Comparison of ENCODE assay signal across 8 cellular contexts in the genomic region with DNA sequence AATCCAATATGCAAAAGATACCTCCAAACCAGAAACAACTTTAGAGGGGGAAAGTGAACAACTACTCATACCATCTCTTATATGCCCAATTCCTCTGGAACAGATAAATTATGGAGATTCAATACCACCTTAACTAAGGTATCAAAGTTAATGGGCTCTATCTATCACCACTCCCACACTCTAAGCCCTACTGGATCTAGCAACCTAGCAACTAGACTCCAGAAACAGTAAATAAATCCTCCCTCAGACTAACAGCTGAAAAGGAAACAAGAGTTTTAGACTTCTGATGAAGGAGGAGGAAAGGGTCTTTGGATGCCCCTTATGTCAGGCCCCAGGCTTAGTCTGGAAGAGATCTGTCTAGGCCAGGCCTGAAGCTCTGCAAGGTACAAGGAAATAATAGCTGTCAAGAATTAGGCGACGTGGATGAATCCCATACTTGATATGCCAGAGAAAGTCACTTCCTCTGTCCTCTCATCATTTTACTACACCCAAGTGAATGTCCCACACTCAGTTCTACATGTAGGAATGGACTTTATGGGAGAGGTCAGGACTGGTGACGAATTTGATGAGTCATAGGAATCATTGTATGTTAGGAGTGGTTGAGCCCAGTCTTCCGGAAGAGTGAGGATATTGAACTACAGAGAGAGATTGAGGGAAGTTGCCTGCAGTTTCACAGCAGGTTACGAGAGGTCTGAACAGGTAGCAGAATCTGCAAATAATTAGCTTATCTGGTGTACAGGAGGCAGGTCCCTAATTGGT.
A peak's percentile ranks its signal among the peaks of the same experiment; 100 is the strongest.
DNase-seq lines count a peak whose midpoint lies in the region; ATAC-seq and TF ChIP-seq lines count a peak whose summit lies in the region.

No MANE protein-coding gene starts in this region.

- no peak for TF ChIP-seq EP300 in gastroesophageal sphincter (IDR thresholded peaks at IDR 0.05)

- H3K4me2 ChIP-seq in skeletal muscle satellite cell (ENCODE audit: low read length) = peak overlapping the region; percentile 30

- no peak for TF ChIP-seq POLR2A in gastroesophageal sphincter (IDR thresholded peaks at IDR 0.05)

- no peaks in the 10 kb centered on the region for H3K27me3 ChIP-seq in RWPE2 (ENCODE audit: insufficient read depth, poor library complexity, severe bottlenecking)
- no peaks in the 10 kb centered on the region for H3K27me3 ChIP-seq in gastroesophageal sphincter
- no peaks in the 10 kb centered on the region for H3K27me3 ChIP-seq in skeletal muscle satellite cell (ENCODE audit: control insufficient read depth, insufficient read depth, low read length)
- no peaks in the 10 kb centered on the region for H3K27me3 ChIP-seq in CD8-positive, alpha-beta T cell (ENCODE audit: insufficient read depth, low read length)

- H3K9ac ChIP-seq in skeletal muscle satellite cell (ENCODE audit: low read depth, low read length) = peak overlapping the region; percentile 20

- H3K4me3 ChIP-seq in RWPE2 (ENCODE audit: severe bottlenecking) (no peak overlapping the region), gastroesophageal sphincter (no peak overlapping the region), skeletal muscle satellite cell (ENCODE audit: low read length) (no peak overlapping the region)
- no peak overlapping the region for H3K4me3 ChIP-seq in CD8-positive, alpha-beta T cell (ENCODE audit: low read depth, low read length)

- no peaks in the 10 kb centered on the region for H3K36me3 Mint-ChIP-seq in CD8-positive, alpha-beta T cell

- H3K4me1 Mint-ChIP-seq in CD8-positive, alpha-beta T cell (ENCODE audit: low read depth) = peaks cover 79% of the 10 kb centered on the region

- 43 to 58% methylated on average over 5 of the region's 5 CpGs for WGBS in gastroesophageal sphincter (ENCODE audit: low coverage in 1 of 2), 2 donors

- CTCF ChIA-PET in CD8-positive, alpha-beta T cell (lab: Charles Lee) = interaction anchor here (1.5 kb wide), 1 partner anchor 198 kb away, joined by 3 read pairs; no protein-coding TSS in a partner anchor

- POLR2A ChIA-PET in CD8-positive, alpha-beta T cell (lab: Charles Lee) = no interaction called here

- no peak for TF ChIP-seq CTCF in RWPE2 (IDR thresholded peaks at IDR 0.05; ENCODE audit: poor library complexity, severe bottlenecking)
- no peak for TF ChIP-seq CTCF in gastroesophageal sphincter (IDR thresholded peaks at IDR 0.05)
- TF ChIP-seq CTCF in CD8-positive, alpha-beta T cell (IDR thresholded peaks at IDR 0.05) = no peak

- no peaks in the 10 kb centered on the region for H3K36me3 ChIP-seq in RWPE2 (ENCODE audit: low read depth)
- H3K36me3 ChIP-seq in gastroesophageal sphincter = no peaks in the 10 kb centered on the region
- no peaks in the 10 kb centered on the region for H3K36me3 ChIP-seq in skeletal muscle satellite cell (ENCODE audit: insufficient read depth, low read length)
- no peaks in the 10 kb centered on the region for H3K36me3 ChIP-seq in CD8-positive, alpha-beta T cell (ENCODE audit: insufficient read depth, low read length)

- no peak overlapping the region for H3K27ac Mint-ChIP-seq in CD8-positive, alpha-beta T cell

- H3K9me3 ChIP-seq in RWPE2 (ENCODE audit: severe bottlenecking) = no peaks in the 10 kb centered on the region
- H3K9me3 ChIP-seq in gastroesophageal sphincter = no peaks in the 10 kb centered on the region
- no peaks in the 10 kb centered on the region for H3K9me3 ChIP-seq in skeletal muscle satellite cell (replicated peaks; ENCODE audit: low read length)
- H3K9me3 ChIP-seq in CD8-positive, alpha-beta T cell (ENCODE audit: low read length) = no peaks in the 10 kb centered on the region

- ATAC-seq in GM18907 (IDR thresholded peaks at IDR 0.05; ENCODE audit: unreplicated experiment) (peak; percentile 52), RWPE2 (ENCODE audit: low read depth) (peak; percentile 99), gastroesophageal sphincter (peak; percentile 82), GM21526 (IDR thresholded peaks at IDR 0.05; ENCODE audit: low FRiP score, unreplicated experiment) (no peak), GM19463 (IDR thresholded peaks at IDR 0.05; ENCODE audit: unreplicated experiment) (no peak)
- ATAC-seq in CD8-positive, alpha-beta T cell = no peak

- H3K27ac ChIP-seq in RWPE2 (ENCODE audit: poor library complexity, severe bottlenecking) = peak overlapping the region; percentile 45
- peak overlapping the region; percentile 44 to 67 (median 49) for H3K27ac ChIP-seq in gastroesophageal sphincter
- no peak overlapping the region for H3K27ac ChIP-seq in CD8-positive, alpha-beta T cell (ENCODE audit: low read depth, low read length)

- H3K4me3 Mint-ChIP-seq in CD8-positive, alpha-beta T cell = no peak overlapping the region

- intact Hi-C loops in CD8-positive, alpha-beta T cell (cut with DNase I, micrococcal nuclease) = no loop called here

- no peaks in the 10 kb centered on the region for H3K9me3 Mint-ChIP-seq in CD8-positive, alpha-beta T cell

- peaks cover 17% of the 10 kb centered on the region for H3K4me1 ChIP-seq in RWPE2 (ENCODE audit: insufficient read depth, poor library complexity, severe bottlenecking)
- H3K4me1 ChIP-seq in gastroesophageal sphincter = peaks cover 17 to 81% (median 41%) of the 10 kb centered on the region in 3 donors
- H3K4me1 ChIP-seq in skeletal muscle satellite cell (ENCODE audit: control insufficient read depth, insufficient read depth, low read length) = peaks cover 18% of the 10 kb centered on the region
- peaks cover 36% of the 10 kb centered on the region for H3K4me1 ChIP-seq in CD8-positive, alpha-beta T cell (ENCODE audit: insufficient read depth, low read length)

- H3K27me3 Mint-ChIP-seq in CD8-positive, alpha-beta T cell (ENCODE audit: low read depth) = no peaks in the 10 kb centered on the region

- no peak for DNase-seq in RWPE2 (ENCODE audit: low spot score)
- no peak for DNase-seq in CD8-positive, alpha-beta T cell
- no peak for DNase-seq in NCI-H1048 (lab: John Stamatoyannopoulos, UW)

Comparison
In these comparisons a context has a peak if more than half of its experiments do, and no peak if none do; other contexts are left out.
1. ATAC-seq: peak in GM18907 (single experiment), RWPE2 (single experiment) and gastroesophageal sphincter (single experiment); none in CD8-positive, alpha-beta T cell (single experiment), GM21526 (single experiment) and GM19463 (single experiment).